Comparison of ENCODE assay signal across 1 cellular context in genomic region chr9:6355728-6356127, GRCh38.
TF ChIP-seq lines count a peak whose summit lies in the region.

No MANE protein-coding gene starts in this region.

TF ChIP-seq in GM12878, 131 proteins besides CTCF, POLR2A, EP300 and RAD21:
- peak; percentile 31; the same call in 1 of the 2 replicates for TF ChIP-seq ATF7 (IDR thresholded peaks at IDR 0.05; ENCODE audit: low read depth)
- TF ChIP-seq, protein P1, sequence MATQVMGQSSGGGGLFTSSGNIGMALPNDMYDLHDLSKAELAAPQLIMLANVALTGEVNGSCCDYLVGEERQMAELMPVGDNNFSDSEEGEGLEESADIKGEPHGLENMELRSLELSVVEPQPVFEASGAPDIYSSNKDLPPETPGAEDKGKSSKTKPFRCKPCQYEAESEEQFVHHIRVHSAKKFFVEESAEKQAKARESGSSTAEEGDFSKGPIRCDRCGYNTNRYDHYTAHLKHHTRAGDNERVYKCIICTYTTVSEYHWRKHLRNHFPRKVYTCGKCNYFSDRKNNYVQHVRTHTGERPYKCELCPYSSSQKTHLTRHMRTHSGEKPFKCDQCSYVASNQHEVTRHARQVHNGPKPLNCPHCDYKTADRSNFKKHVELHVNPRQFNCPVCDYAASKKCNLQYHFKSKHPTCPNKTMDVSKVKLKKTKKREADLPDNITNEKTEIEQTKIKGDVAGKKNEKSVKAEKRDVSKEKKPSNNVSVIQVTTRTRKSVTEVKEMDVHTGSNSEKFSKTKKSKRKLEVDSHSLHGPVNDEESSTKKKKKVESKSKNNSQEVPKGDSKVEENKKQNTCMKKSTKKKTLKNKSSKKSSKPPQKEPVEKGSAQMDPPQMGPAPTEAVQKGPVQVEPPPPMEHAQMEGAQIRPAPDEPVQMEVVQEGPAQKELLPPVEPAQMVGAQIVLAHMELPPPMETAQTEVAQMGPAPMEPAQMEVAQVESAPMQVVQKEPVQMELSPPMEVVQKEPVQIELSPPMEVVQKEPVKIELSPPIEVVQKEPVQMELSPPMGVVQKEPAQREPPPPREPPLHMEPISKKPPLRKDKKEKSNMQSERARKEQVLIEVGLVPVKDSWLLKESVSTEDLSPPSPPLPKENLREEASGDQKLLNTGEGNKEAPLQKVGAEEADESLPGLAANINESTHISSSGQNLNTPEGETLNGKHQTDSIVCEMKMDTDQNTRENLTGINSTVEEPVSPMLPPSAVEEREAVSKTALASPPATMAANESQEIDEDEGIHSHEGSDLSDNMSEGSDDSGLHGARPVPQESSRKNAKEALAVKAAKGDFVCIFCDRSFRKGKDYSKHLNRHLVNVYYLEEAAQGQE (IDR thresholded peaks at IDR 0.05; ENCODE audit: low read depth, low read length), result no peak
- no peak for TF ChIP-seq DPF2 (IDR thresholded peaks at IDR 0.05)
- TF ChIP-seq, protein P2, sequence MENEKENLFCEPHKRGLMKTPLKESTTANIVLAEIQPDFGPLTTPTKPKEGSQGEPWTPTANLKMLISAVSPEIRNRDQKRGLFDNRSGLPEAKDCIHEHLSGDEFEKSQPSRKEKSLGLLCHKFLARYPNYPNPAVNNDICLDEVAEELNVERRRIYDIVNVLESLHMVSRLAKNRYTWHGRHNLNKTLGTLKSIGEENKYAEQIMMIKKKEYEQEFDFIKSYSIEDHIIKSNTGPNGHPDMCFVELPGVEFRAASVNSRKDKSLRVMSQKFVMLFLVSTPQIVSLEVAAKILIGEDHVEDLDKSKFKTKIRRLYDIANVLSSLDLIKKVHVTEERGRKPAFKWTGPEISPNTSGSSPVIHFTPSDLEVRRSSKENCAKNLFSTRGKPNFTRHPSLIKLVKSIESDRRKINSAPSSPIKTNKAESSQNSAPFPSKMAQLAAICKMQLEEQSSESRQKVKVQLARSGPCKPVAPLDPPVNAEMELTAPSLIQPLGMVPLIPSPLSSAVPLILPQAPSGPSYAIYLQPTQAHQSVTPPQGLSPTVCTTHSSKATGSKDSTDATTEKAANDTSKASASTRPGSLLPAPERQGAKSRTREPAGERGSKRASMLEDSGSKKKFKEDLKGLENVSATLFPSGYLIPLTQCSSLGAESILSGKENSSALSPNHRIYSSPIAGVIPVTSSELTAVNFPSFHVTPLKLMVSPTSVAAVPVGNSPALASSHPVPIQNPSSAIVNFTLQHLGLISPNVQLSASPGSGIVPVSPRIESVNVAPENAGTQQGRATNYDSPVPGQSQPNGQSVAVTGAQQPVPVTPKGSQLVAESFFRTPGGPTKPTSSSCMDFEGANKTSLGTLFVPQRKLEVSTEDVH (IDR thresholded peaks at IDR 0.05; ENCODE audit: low read depth, partially characterized antibody), result no peak
- no peak for TF ChIP-seq NFYA (IDR thresholded peaks at IDR 0.05; ENCODE audit: borderline replicate concordance, low read depth, low read length)
- TF ChIP-seq MTA2 (IDR thresholded peaks at IDR 0.05; ENCODE audit: low read depth), result no peak
- TF ChIP-seq MXI1 (IDR thresholded peaks at IDR 0.05; ENCODE audit: low read depth, low read length), result no peak
- TF ChIP-seq CREM (IDR thresholded peaks at IDR 0.05; ENCODE audit: low read depth), result no peak
- no peak for TF ChIP-seq POLR2AphosphoS2 (IDR thresholded peaks at IDR 0.05; ENCODE audit: low read depth, low read length)
- TF ChIP-seq FOS (IDR thresholded peaks at IDR 0.05; ENCODE audit: borderline replicate concordance, extremely low read depth, insufficient read length), result no peak
- TF ChIP-seq, protein P3, sequence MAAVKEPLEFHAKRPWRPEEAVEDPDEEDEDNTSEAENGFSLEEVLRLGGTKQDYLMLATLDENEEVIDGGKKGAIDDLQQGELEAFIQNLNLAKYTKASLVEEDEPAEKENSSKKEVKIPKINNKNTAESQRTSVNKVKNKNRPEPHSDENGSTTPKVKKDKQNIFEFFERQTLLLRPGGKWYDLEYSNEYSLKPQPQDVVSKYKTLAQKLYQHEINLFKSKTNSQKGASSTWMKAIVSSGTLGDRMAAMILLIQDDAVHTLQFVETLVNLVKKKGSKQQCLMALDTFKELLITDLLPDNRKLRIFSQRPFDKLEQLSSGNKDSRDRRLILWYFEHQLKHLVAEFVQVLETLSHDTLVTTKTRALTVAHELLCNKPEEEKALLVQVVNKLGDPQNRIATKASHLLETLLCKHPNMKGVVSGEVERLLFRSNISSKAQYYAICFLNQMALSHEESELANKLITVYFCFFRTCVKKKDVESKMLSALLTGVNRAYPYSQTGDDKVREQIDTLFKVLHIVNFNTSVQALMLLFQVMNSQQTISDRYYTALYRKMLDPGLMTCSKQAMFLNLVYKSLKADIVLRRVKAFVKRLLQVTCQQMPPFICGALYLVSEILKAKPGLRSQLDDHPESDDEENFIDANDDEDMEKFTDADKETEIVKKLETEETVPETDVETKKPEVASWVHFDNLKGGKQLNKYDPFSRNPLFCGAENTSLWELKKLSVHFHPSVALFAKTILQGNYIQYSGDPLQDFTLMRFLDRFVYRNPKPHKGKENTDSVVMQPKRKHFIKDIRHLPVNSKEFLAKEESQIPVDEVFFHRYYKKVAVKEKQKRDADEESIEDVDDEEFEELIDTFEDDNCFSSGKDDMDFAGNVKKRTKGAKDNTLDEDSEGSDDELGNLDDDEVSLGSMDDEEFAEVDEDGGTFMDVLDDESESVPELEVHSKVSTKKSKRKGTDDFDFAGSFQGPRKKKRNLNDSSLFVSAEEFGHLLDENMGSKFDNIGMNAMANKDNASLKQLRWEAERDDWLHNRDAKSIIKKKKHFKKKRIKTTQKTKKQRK (IDR thresholded peaks at IDR 0.05; ENCODE audit: low read depth, low read length), result no peak
- TF ChIP-seq NR2F1 (conservative IDR thresholded peaks at IDR 0.05), result no peak
- TF ChIP-seq RB1 (IDR thresholded peaks at IDR 0.05; ENCODE audit: borderline replicate concordance), result no peak
- no peak for TF ChIP-seq ASH2L (IDR thresholded peaks at IDR 0.05; ENCODE audit: borderline replicate concordance, low read depth)
- no peak for TF ChIP-seq IRF5 (IDR thresholded peaks at IDR 0.05; ENCODE audit: borderline replicate concordance)
- TF ChIP-seq SP1 (IDR thresholded peaks at IDR 0.05; ENCODE audit: low read depth, low read length), result no peak
- TF ChIP-seq, protein P4, sequence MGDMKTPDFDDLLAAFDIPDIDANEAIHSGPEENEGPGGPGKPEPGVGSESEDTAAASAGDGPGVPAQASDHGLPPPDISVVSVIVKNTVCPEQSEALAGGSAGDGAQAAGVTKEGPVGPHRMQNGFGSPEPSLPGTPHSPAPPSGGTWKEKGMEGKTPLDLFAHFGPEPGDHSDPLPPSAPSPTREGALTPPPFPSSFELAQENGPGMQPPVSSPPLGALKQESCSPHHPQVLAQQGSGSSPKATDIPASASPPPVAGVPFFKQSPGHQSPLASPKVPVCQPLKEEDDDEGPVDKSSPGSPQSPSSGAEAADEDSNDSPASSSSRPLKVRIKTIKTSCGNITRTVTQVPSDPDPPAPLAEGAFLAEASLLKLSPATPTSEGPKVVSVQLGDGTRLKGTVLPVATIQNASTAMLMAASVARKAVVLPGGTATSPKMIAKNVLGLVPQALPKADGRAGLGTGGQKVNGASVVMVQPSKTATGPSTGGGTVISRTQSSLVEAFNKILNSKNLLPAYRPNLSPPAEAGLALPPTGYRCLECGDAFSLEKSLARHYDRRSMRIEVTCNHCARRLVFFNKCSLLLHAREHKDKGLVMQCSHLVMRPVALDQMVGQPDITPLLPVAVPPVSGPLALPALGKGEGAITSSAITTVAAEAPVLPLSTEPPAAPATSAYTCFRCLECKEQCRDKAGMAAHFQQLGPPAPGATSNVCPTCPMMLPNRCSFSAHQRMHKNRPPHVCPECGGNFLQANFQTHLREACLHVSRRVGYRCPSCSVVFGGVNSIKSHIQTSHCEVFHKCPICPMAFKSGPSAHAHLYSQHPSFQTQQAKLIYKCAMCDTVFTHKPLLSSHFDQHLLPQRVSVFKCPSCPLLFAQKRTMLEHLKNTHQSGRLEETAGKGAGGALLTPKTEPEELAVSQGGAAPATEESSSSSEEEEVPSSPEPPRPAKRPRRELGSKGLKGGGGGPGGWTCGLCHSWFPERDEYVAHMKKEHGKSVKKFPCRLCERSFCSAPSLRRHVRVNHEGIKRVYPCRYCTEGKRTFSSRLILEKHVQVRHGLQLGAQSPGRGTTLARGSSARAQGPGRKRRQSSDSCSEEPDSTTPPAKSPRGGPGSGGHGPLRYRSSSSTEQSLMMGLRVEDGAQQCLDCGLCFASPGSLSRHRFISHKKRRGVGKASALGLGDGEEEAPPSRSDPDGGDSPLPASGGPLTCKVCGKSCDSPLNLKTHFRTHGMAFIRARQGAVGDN (IDR thresholded peaks at IDR 0.05), result peak; percentile 49; the same call in 1 of the 2 replicates
- no peak for TF ChIP-seq USF2 (IDR thresholded peaks at IDR 0.05; ENCODE audit: borderline replicate concordance, low read depth, low read length)
- TF ChIP-seq NFXL1 (IDR thresholded peaks at IDR 0.05; ENCODE audit: borderline replicate concordance), result no peak
- no peak for TF ChIP-seq FOXK2 (IDR thresholded peaks at IDR 0.05)
- TF ChIP-seq NBN (IDR thresholded peaks at IDR 0.05), result no peak
- peak; percentile 77 to 79 for TF ChIP-seq BHLHE40 (IDR thresholded peaks at IDR 0.05; ENCODE audit: borderline replicate concordance in 1 of 2, low read depth in 2 of 2, low read length in 1 of 2)
- TF ChIP-seq WRNIP1 (IDR thresholded peaks at IDR 0.05; ENCODE audit: borderline replicate concordance, low read depth, low read length), result no peak
- TF ChIP-seq JUNB (IDR thresholded peaks at IDR 0.05), result peak; percentile 37
- TF ChIP-seq RUNX3 (IDR thresholded peaks at IDR 0.05; ENCODE audit: low read length), result no peak
- no peak for TF ChIP-seq BMI1 (IDR thresholded peaks at IDR 0.05; ENCODE audit: borderline replicate concordance)
- no peak for TF ChIP-seq RCOR1 (conservative IDR thresholded peaks at IDR 0.05; ENCODE audit: low read depth, low read length)
- no peak for TF ChIP-seq ATF2 (IDR thresholded peaks at IDR 0.05; ENCODE audit: low read length)
- no peak for TF ChIP-seq ZBTB33 (IDR thresholded peaks at IDR 0.05)
- TF ChIP-seq, protein P5, sequence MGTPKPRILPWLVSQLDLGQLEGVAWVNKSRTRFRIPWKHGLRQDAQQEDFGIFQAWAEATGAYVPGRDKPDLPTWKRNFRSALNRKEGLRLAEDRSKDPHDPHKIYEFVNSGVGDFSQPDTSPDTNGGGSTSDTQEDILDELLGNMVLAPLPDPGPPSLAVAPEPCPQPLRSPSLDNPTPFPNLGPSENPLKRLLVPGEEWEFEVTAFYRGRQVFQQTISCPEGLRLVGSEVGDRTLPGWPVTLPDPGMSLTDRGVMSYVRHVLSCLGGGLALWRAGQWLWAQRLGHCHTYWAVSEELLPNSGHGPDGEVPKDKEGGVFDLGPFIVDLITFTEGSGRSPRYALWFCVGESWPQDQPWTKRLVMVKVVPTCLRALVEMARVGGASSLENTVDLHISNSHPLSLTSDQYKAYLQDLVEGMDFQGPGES (IDR thresholded peaks at IDR 0.05), result no peak
- no peak for TF ChIP-seq CBX3 (IDR thresholded peaks at IDR 0.05; ENCODE audit: borderline replicate concordance, low read depth)
- TF ChIP-seq EZH2 (IDR thresholded peaks at IDR 0.05; ENCODE audit: borderline replicate concordance, control insufficient read depth, low read depth, low read length), result no peak
- no peak for TF ChIP-seq HDAC2 (IDR thresholded peaks at IDR 0.05)
- no peak for TF ChIP-seq ETV6 (conservative IDR thresholded peaks at IDR 0.05 in 1 of 2, IDR thresholded peaks at IDR 0.05 in 1 of 2; ENCODE audit: borderline replicate concordance in 1 of 2, low read depth in 1 of 2)
- no peak for TF ChIP-seq TCF12 (IDR thresholded peaks at IDR 0.05; ENCODE audit: low read depth, low read length)
